Comparison of ENCODE assay signal across 1 cellular context in the genomic region with DNA sequence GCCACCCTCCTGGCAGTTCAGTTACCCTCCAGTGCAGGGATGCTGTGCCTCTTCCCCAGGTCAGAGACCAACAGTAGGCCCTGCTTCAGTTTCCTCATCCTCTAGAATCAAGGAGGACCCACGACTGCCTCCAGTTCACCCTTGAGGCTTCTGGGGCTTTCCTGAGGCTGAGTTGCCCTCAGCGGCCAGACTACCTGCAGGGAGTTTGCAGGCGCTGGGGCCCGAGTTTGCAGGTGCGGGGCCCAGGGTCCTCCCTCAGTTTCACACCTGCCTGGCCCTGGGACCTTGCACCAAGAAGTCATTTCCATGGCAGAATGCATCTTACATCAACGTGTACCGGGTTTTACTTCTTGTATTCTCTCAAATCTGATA.
TF ChIP-seq lines count a peak whose summit lies in the region.

No MANE protein-coding gene starts in this region.

TF ChIP-seq in H1, 55 proteins besides CTCF, POLR2A, EP300 and RAD21 (continued from another document):
- TF ChIP-seq KDM5A (IDR thresholded peaks at IDR 0.05; ENCODE audit: low read length) (no peak), SUZ12 (IDR thresholded peaks at IDR 0.05; ENCODE audit: low read length) (no peak), BACH1 (IDR thresholded peaks at IDR 0.05; ENCODE audit: low read length) (no peak), BRCA1 (IDR thresholded peaks at IDR 0.05; ENCODE audit: low read depth, low read length) (no peak), ZNF274 (IDR thresholded peaks at IDR 0.05; ENCODE audit: borderline replicate concordance, extremely low read depth, low read length) (no peak)
- TF ChIP-seq, protein P1, sequence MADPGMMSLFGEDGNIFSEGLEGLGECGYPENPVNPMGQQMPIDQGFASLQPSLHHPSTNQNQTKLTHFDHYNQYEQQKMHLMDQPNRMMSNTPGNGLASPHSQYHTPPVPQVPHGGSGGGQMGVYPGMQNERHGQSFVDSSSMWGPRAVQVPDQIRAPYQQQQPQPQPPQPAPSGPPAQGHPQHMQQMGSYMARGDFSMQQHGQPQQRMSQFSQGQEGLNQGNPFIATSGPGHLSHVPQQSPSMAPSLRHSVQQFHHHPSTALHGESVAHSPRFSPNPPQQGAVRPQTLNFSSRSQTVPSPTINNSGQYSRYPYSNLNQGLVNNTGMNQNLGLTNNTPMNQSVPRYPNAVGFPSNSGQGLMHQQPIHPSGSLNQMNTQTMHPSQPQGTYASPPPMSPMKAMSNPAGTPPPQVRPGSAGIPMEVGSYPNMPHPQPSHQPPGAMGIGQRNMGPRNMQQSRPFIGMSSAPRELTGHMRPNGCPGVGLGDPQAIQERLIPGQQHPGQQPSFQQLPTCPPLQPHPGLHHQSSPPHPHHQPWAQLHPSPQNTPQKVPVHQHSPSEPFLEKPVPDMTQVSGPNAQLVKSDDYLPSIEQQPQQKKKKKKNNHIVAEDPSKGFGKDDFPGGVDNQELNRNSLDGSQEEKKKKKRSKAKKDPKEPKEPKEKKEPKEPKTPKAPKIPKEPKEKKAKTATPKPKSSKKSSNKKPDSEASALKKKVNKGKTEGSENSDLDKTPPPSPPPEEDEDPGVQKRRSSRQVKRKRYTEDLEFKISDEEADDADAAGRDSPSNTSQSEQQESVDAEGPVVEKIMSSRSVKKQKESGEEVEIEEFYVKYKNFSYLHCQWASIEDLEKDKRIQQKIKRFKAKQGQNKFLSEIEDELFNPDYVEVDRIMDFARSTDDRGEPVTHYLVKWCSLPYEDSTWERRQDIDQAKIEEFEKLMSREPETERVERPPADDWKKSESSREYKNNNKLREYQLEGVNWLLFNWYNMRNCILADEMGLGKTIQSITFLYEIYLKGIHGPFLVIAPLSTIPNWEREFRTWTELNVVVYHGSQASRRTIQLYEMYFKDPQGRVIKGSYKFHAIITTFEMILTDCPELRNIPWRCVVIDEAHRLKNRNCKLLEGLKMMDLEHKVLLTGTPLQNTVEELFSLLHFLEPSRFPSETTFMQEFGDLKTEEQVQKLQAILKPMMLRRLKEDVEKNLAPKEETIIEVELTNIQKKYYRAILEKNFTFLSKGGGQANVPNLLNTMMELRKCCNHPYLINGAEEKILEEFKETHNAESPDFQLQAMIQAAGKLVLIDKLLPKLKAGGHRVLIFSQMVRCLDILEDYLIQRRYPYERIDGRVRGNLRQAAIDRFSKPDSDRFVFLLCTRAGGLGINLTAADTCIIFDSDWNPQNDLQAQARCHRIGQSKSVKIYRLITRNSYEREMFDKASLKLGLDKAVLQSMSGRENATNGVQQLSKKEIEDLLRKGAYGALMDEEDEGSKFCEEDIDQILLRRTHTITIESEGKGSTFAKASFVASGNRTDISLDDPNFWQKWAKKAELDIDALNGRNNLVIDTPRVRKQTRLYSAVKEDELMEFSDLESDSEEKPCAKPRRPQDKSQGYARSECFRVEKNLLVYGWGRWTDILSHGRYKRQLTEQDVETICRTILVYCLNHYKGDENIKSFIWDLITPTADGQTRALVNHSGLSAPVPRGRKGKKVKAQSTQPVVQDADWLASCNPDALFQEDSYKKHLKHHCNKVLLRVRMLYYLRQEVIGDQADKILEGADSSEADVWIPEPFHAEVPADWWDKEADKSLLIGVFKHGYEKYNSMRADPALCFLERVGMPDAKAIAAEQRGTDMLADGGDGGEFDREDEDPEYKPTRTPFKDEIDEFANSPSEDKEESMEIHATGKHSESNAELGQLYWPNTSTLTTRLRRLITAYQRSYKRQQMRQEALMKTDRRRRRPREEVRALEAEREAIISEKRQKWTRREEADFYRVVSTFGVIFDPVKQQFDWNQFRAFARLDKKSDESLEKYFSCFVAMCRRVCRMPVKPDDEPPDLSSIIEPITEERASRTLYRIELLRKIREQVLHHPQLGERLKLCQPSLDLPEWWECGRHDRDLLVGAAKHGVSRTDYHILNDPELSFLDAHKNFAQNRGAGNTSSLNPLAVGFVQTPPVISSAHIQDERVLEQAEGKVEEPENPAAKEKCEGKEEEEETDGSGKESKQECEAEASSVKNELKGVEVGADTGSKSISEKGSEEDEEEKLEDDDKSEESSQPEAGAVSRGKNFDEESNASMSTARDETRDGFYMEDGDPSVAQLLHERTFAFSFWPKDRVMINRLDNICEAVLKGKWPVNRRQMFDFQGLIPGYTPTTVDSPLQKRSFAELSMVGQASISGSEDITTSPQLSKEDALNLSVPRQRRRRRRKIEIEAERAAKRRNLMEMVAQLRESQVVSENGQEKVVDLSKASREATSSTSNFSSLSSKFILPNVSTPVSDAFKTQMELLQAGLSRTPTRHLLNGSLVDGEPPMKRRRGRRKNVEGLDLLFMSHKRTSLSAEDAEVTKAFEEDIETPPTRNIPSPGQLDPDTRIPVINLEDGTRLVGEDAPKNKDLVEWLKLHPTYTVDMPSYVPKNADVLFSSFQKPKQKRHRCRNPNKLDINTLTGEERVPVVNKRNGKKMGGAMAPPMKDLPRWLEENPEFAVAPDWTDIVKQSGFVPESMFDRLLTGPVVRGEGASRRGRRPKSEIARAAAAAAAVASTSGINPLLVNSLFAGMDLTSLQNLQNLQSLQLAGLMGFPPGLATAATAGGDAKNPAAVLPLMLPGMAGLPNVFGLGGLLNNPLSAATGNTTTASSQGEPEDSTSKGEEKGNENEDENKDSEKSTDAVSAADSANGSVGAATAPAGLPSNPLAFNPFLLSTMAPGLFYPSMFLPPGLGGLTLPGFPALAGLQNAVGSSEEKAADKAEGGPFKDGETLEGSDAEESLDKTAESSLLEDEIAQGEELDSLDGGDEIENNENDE (IDR thresholded peaks at IDR 0.05; ENCODE audit: insufficient replicate concordance, low read length): no peak
